ENCODE assay signal across 8 cellular contexts in genomic region chr15:74790080-74790916, GRCh38. TPM values are rescaled to one million over a fixed set of nuclear protein-coding genes. Genes with fewer than 3 reads are reported as not detected.
DNase-seq lines count a peak whose midpoint lies in the region; ATAC-seq and TF ChIP-seq lines count a peak whose summit lies in the region.

No MANE protein-coding gene starts in this region.

- no peak for ATAC-seq in HG03460 (IDR thresholded peaks at IDR 0.05; ENCODE audit: unreplicated experiment)

- no peak overlapping the region for H2AFZ ChIP-seq in GM23248

- peaks cover 53% of the 10 kb centered on the region for H3K36me3 Mint-ChIP-seq in T-helper 1 cell treated with Interleukin-12 subunit alpha and Interleukin-12 subunit beta and Interleukin-4 antibody, amounts not matched to agents 30 μg/mL and 1 μg/mL, for 36 hours (ENCODE audit: low read depth)
- H3K36me3 Mint-ChIP-seq in nephron progenitor cell (ENCODE audit: low read depth), result no peaks in the 10 kb centered on the region

- H3K4me1 ChIP-seq in GM23248 (ENCODE audit: insufficient read depth), result peaks cover 25% of the 10 kb centered on the region

- H3K27ac Mint-ChIP-seq in T-helper 1 cell treated with Interleukin-12 subunit alpha and Interleukin-12 subunit beta and Interleukin-4 antibody, amounts not matched to agents 30 μg/mL and 1 μg/mL, for 36 hours, result peak overlapping the region; percentile 99
- peak overlapping the region; percentile 75 for H3K27ac Mint-ChIP-seq in nephron progenitor cell

- in situ Hi-C loops in GM23248 (cut with MboI), result no loop called here

- TF ChIP-seq CTCF in AG10803 (conservative IDR thresholded peaks at IDR 0.05; ENCODE audit: low read length), result no peak
- TF ChIP-seq CTCF in nephron progenitor cell (IDR thresholded peaks at IDR 0.05), result no peak

- DNase-seq in AG10803 (ENCODE audit: low read depth), result peak; percentile 55
- DNase-seq in GM23248, result peak; percentile 78
- DNase-seq in erythroblast (lab: John Stamatoyannopoulos, UW), result peak; percentile 56 to 73
- no peak for DNase-seq in nephron progenitor cell
- no peak for DNase-seq in COLO829 (ENCODE audit: low spot score)
- no peak for DNase-seq in SW 1271 (lab: John Stamatoyannopoulos, UW)

- no peaks in the 10 kb centered on the region; the same call in 1 of the 2 replicates for H4K20me1 ChIP-seq in GM23248 (ENCODE audit: insufficient read depth)

- peak overlapping the region; percentile 34 for H3K27ac ChIP-seq in GM23248

- no peaks in the 10 kb centered on the region for H3K27me3 ChIP-seq in GM23248 (replicated peaks; ENCODE audit: insufficient read depth)

- H3K4me1 Mint-ChIP-seq in T-helper 1 cell treated with Interleukin-12 subunit alpha and Interleukin-12 subunit beta and Interleukin-4 antibody, amounts not matched to agents 30 μg/mL and 1 μg/mL, for 36 hours (ENCODE audit: low read depth), result peaks cover 72% of the 10 kb centered on the region
- peaks cover 64% of the 10 kb centered on the region for H3K4me1 Mint-ChIP-seq in nephron progenitor cell

- 0 out of 2 replicates have a peak overlapping the region, but pooled peaks have one; percentile 4 for H3K9ac ChIP-seq in GM23248

- H3K4me3 ChIP-seq in AG10803 (ENCODE audit: low read length) (no peak overlapping the region), GM23248 (no peak overlapping the region)

- TF ChIP-seq POLR2A in erythroblast (IDR thresholded peaks at IDR 0.05; ENCODE audit: low read length), result no peak

- no peak overlapping the region for H3K4me2 ChIP-seq in GM23248 (ENCODE audit: unreplicated experiment)

- H3K36me3 ChIP-seq in GM23248 (ENCODE audit: low read depth), result no peaks in the 10 kb centered on the region

- WGBS in GM23248 (ENCODE audit: low coverage in 1 of 2, low lambda C conversion rate in 2 of 2, missing lambda C conversion rate in 2 of 2), 2 experiments, result 55 to 56% methylated on average over 15 of the region's 15 CpGs

- H3K9me3 ChIP-seq in GM23248 (ENCODE audit: low read depth), result no peaks in the 10 kb centered on the region

- H3K79me2 ChIP-seq in GM23248 (ENCODE audit: insufficient read depth), result peaks cover 97% of the 10 kb centered on the region

- H3K9me2 ChIP-seq in GM23248 (ENCODE audit: insufficient read depth), result no peaks in the 10 kb centered on the region

- peaks cover 6% of the 10 kb centered on the region; the same call in 1 of the 2 replicates for H3F3A ChIP-seq in GM23248 (ENCODE audit: insufficient read depth)

- no peaks in the 10 kb centered on the region for H3K9me3 Mint-ChIP-seq in T-helper 1 cell treated with Interleukin-12 subunit alpha and Interleukin-12 subunit beta and Interleukin-4 antibody, amounts not matched to agents 30 μg/mL and 1 μg/mL, for 36 hours
- H3K9me3 Mint-ChIP-seq in nephron progenitor cell, result no peaks in the 10 kb centered on the region

- H3K27me3 Mint-ChIP-seq in T-helper 1 cell treated with Interleukin-12 subunit alpha and Interleukin-12 subunit beta and Interleukin-4 antibody, amounts not matched to agents 30 μg/mL and 1 μg/mL, for 36 hours (ENCODE audit: low read depth), result no peaks in the 10 kb centered on the region
- H3K27me3 Mint-ChIP-seq in nephron progenitor cell (ENCODE audit: low read depth, poor library complexity), result peaks cover 9% of the 10 kb centered on the region

- H3K4me3 Mint-ChIP-seq in T-helper 1 cell treated with Interleukin-12 subunit alpha and Interleukin-12 subunit beta and Interleukin-4 antibody, amounts not matched to agents 30 μg/mL and 1 μg/mL, for 36 hours, result peak overlapping the region; percentile 93
- no peak overlapping the region for H3K4me3 Mint-ChIP-seq in nephron progenitor cell

RNA-seq across cellular contexts. Expression of gene CSK, which starts 8.4 kb away (rescaled TPM):
- total RNA-seq in GM23248 (2014; rRNA removed; shearing (Covaris generic)), result 18.0 and 21.0 TPM in 2 replicates
- 11.0 and 12.0 TPM in 2 replicates for polyA plus RNA-seq in GM23248 (2016; fragmentation: Nextera tagmentation; extraction: Ambion mirVana)

RNA-seq across cellular contexts. Expression of gene LMAN1L, which starts 22.3 kb away (rescaled TPM):
- not detected in 2 replicates for total RNA-seq in GM23248 (2014; rRNA removed; shearing (Covaris generic))
- polyA plus RNA-seq in GM23248 (2016; fragmentation: Nextera tagmentation; extraction: Ambion mirVana), result not detected in 2 replicates

RNA-seq across cellular contexts. Expression of gene CPLX3, which starts 36.1 kb away (rescaled TPM):
- not detected in 2 replicates for total RNA-seq in GM23248 (2014; rRNA removed; shearing (Covaris generic))
- not detected in 2 replicates for polyA plus RNA-seq in GM23248 (2016; fragmentation: Nextera tagmentation; extraction: Ambion mirVana)

RNA-seq across cellular contexts. Expression of gene CYP1A2, which starts 41.7 kb away (rescaled TPM):
- total RNA-seq in GM23248 (2014; rRNA removed; shearing (Covaris generic)), result not detected in 2 replicates
- polyA plus RNA-seq in GM23248 (2016; fragmentation: Nextera tagmentation; extraction: Ambion mirVana), result not detected in 2 replicates

RNA-seq across cellular contexts. Expression of gene ULK3, which starts 52.7 kb away (rescaled TPM):
- total RNA-seq in GM23248 (2014; rRNA removed; shearing (Covaris generic)), result 29.1 and 30.3 TPM in 2 replicates
- polyA plus RNA-seq in GM23248 (2016; fragmentation: Nextera tagmentation; extraction: Ambion mirVana), result 14.0 and 14.6 TPM in 2 replicates

Comparison
In these comparisons a context has a peak if more than half of its experiments do, and no peak if none do; other contexts are left out.
1. DNase-seq: peak in AG10803 (single experiment), GM23248 (single experiment) and erythroblast (2 of 2); none in nephron progenitor cell (single experiment), COLO829 (single experiment) and SW 1271 (0 of 2).